In genomic region chr17:35605753-35606152, GRCh38 we compare ENCODE assay signal across 26 cellular contexts. TPM values are rescaled to one million over a fixed set of nuclear protein-coding genes. Genes with fewer than 3 reads are reported as not detected.
DNase-seq lines count a peak whose midpoint lies in the region; ATAC-seq, FAIRE-seq and TF ChIP-seq lines count a peak whose summit lies in the region.
"Had no signal": no experiment of that assay in that cellular context is flagged by ENCODE, and none has a peak within 500 bp of the region (broad histone marks: within the 10 kb centered on the region; RNA-seq: fewer than 3 reads in every experiment).

No MANE protein-coding gene starts in this region.

- no peaks in the 10 kb centered on the region for H3K9me3 Mint-ChIP-seq in central memory CD8-positive, alpha-beta T cell
- H3K9me3 Mint-ChIP-seq: activated CD4-positive, alpha-beta memory T cell treated with anti-CD3 and anti-CD28 coated beads, Interleukin-2, amount 10 ng/mL, durations not matched to agents 7 days and 5 days; dendritic cell treated with granulocyte-macrophage colony-stimulating factor and Interleukin-4, amounts not matched to agents 40 ng/mL and 50 ng/mL, for 4 days; stimulated activated naive B cell treated with anti-CD40 and anti-IgM and Interleukin-4, amounts not matched to agents 10 μg/mL and 1 μg/mL and 100 μg/mL, for 72 hours had no signal

- H3K79me1 ChIP-seq in IMR-90 (ENCODE audit: low read depth in 1 of 2, low read length in 2 of 2) (peaks cover 26 to 32% of the 10 kb centered on the region in 2 experiments), neuronal stem cell (ENCODE audit: low read depth, low read length) (peaks cover 3% of the 10 kb centered on the region)

- peak overlapping the region; percentile 69 for H2BK5ac ChIP-seq in IMR-90 (ENCODE audit: low read depth, low read length, poor library complexity, severe bottlenecking)
- H2BK5ac ChIP-seq in neuronal stem cell (ENCODE audit: low read length) = no peak overlapping the region

- no peak overlapping the region for H3K9ac ChIP-seq in IMR-90 (ENCODE audit: low read depth, low read length)
- H3K9ac ChIP-seq in keratinocyte (ENCODE audit: control insufficient read depth, extremely low read depth, insufficient read depth, low read length) = no peak overlapping the region
- no peak overlapping the region for H3K9ac ChIP-seq in neuronal stem cell (ENCODE audit: low read depth, low read length, poor library complexity)

- no peaks in the 10 kb centered on the region for H3K27me3 ChIP-seq in IMR-90 (ENCODE audit: control insufficient read depth, insufficient read depth, low read length)
- no peaks in the 10 kb centered on the region for H3K27me3 ChIP-seq in keratinocyte (ENCODE audit: control insufficient read depth, extremely low read depth, insufficient read depth, low read length)
- H3K27me3 ChIP-seq in neuronal stem cell (ENCODE audit: control insufficient read depth in 3 of 3, insufficient read depth in 3 of 3, low read depth in 1 of 3, low read length in 3 of 3) = no peaks in the 10 kb centered on the region
- H3K27me3 ChIP-seq: tibial artery had no signal

- H3K36me3 Mint-ChIP-seq in central memory CD8-positive, alpha-beta T cell (ENCODE audit: insufficient read depth) = peaks cover 58% of the 10 kb centered on the region

- H3K27ac ChIP-seq in IMR-90 (ENCODE audit: insufficient read depth, low read length) (peak overlapping the region; percentile 40; the same call in 1 of the 2 replicates), keratinocyte (ENCODE audit: control insufficient read depth, insufficient read depth, low read length) (no peak overlapping the region), neuronal stem cell (replicated peaks; ENCODE audit: low read length) (no peak overlapping the region)
- H3K27ac ChIP-seq: psoas muscle, tibial artery had no signal

- CTCF ChIA-PET in IMR-90 (lab: Yijun Ruan, JAX) = interaction anchor here (0.7 kb wide), 1 partner anchor 20 kb away, joined by 3 read pairs; no protein-coding TSS in a partner anchor

- no peak overlapping the region for H3K56ac ChIP-seq in IMR-90 (ENCODE audit: extremely low read depth, insufficient read depth, low read length)

- ATAC-seq in IMR-90 (ENCODE audit: low read depth) = peak; percentile 81
- ATAC-seq in central memory CD8-positive, alpha-beta T cell (replicated peaks; ENCODE audit: extremely low read depth, poor library complexity, severe bottlenecking) = no peak
- ATAC-seq in activated CD4-positive, CD25-positive, alpha-beta regulatory T cell treated with anti-CD3 and anti-CD28 coated beads, Interleukin-2, amount 50 U/mL, for 24 hours = no peak
- ATAC-seq: psoas muscle; stimulated activated naive B cell treated with anti-CD40 and anti-IgM and Interleukin-4, amounts not matched to agents 10 μg/mL and 1 μg/mL and 100 μg/mL, for 72 hours had no signal

- TF ChIP-seq POLR2A in IMR-90 (IDR thresholded peaks at IDR 0.05; ENCODE audit: low read depth, low read length) = no peak

- no peak overlapping the region for H4K91ac ChIP-seq in IMR-90 (ENCODE audit: insufficient read depth, low read depth, low read length)
- H4K91ac ChIP-seq in neuronal stem cell (ENCODE audit: low read depth, low read length, poor library complexity) = no peak overlapping the region

- peaks cover 8% of the 10 kb centered on the region for H3K79me2 ChIP-seq in keratinocyte (ENCODE audit: control insufficient read depth, insufficient read depth, low read length)

- H2BK20ac ChIP-seq in IMR-90 (ENCODE audit: low read depth, low read length) = no peak overlapping the region

- DNase-seq in Ammon's horn (ENCODE audit: low spot score) (peak; percentile 5), IMR-90 (peak; percentile 73), keratinocyte (ENCODE audit: low read depth, low spot score) (no peak), hippocampal formation (lab: John Stamatoyannopoulos, UW) (no peak), neuronal stem cell (ENCODE audit: low spot score) (no peak), NCI-H2227 (lab: John Stamatoyannopoulos, UW; ENCODE audit: unreplicated experiment) (no peak)
- no peak for DNase-seq in central memory CD8-positive, alpha-beta T cell (ENCODE audit: low spot score in 2 of 2)
- DNase-seq: activated CD4-positive, alpha-beta memory T cell treated with anti-CD3 and anti-CD28 coated beads, Interleukin-2, amount 10 ng/mL, durations not matched to agents 7 days and 5 days; activated CD4-positive, CD25-positive, alpha-beta regulatory T cell; activated gamma-delta T cell; C1 segment of cervical spinal cord; H7; KG1; kidney; MV-4-11; NCI-H1694 treated with DMSO at 0.1 percent for 48 hours; NCI-H748 treated with DMSO at 0.1 percent for 48 hours; psoas muscle; small intestine; stimulated activated CD4-positive, alpha-beta T cell treated with anti-CD3 and anti-CD28 coated beads, Interleukin-2, amount 100 ng/mL, for 48 hours; stimulated activated naive B cell treated with anti-CD40 and anti-IgM and Interleukin-4, amounts not matched to agents 10 μg/mL and 1 μg/mL and 100 μg/mL, for 72 hours; tibial artery had no signal

- no peak for TF ChIP-seq RAD21 in IMR-90 (IDR thresholded peaks at IDR 0.05; ENCODE audit: low read length)

- H4K5ac ChIP-seq in IMR-90 (ENCODE audit: low read depth, low read length) = peak overlapping the region; percentile 35; the same call in 1 of the 2 replicates

- no peak overlapping the region for H3K14ac ChIP-seq in IMR-90 (replicated peaks; ENCODE audit: low read depth, low read length)
- H3K14ac ChIP-seq in neuronal stem cell (ENCODE audit: low read length) = no peak overlapping the region

- FAIRE-seq in keratinocyte (lab: Jason Lieb, UNC) = peak; percentile 48
- FAIRE-seq: endothelial cell of umbilical vein, kidney, small intestine had no signal

- no peak overlapping the region for H2AK9ac ChIP-seq in IMR-90 (replicated peaks; ENCODE audit: low read depth, low read length, poor library complexity)

- peaks cover 29% of the 10 kb centered on the region for H3K36me3 ChIP-seq in IMR-90 (ENCODE audit: control insufficient read depth, insufficient read depth, low read length)
- peaks cover 22 to 28% of the 10 kb centered on the region in 2 experiments for H3K36me3 ChIP-seq in keratinocyte (ENCODE audit: control insufficient read depth in 2 of 2, extremely low read depth in 1 of 2, insufficient read depth in 2 of 2, low read length in 2 of 2)
- H3K36me3 ChIP-seq in neuronal stem cell (replicated peaks in 1 of 2; ENCODE audit: control insufficient read depth in 2 of 2, insufficient read depth in 2 of 2, low read length in 2 of 2) = peaks cover 11 to 93% of the 10 kb centered on the region in 2 donors

- no peak overlapping the region for H3K4me3 Mint-ChIP-seq in central memory CD8-positive, alpha-beta T cell
- H3K4me3 Mint-ChIP-seq: activated CD4-positive, alpha-beta memory T cell treated with anti-CD3 and anti-CD28 coated beads, Interleukin-2, amount 10 ng/mL, durations not matched to agents 7 days and 5 days; dendritic cell treated with granulocyte-macrophage colony-stimulating factor and Interleukin-4, amounts not matched to agents 40 ng/mL and 50 ng/mL, for 4 days; stimulated activated naive B cell treated with anti-CD40 and anti-IgM and Interleukin-4, amounts not matched to agents 10 μg/mL and 1 μg/mL and 100 μg/mL, for 72 hours had no signal

- in situ Hi-C loops in IMR-90 (cut with MboI; ENCODE audit: low sequenced_read_pairs) = no loop called here

- peak overlapping the region; percentile 74 for H3K27ac Mint-ChIP-seq in central memory CD8-positive, alpha-beta T cell (ENCODE audit: low read depth)

- no peaks in the 10 kb centered on the region for H3K27me3 Mint-ChIP-seq in central memory CD8-positive, alpha-beta T cell
- H3K27me3 Mint-ChIP-seq: activated CD4-positive, alpha-beta memory T cell treated with anti-CD3 and anti-CD28 coated beads, Interleukin-2, amount 10 ng/mL, durations not matched to agents 7 days and 5 days; dendritic cell treated with granulocyte-macrophage colony-stimulating factor and Interleukin-4, amounts not matched to agents 40 ng/mL and 50 ng/mL, for 4 days; stimulated activated naive B cell treated with anti-CD40 and anti-IgM and Interleukin-4, amounts not matched to agents 10 μg/mL and 1 μg/mL and 100 μg/mL, for 72 hours had no signal

- H2BK12ac ChIP-seq in neuronal stem cell (ENCODE audit: low read length) = no peak overlapping the region

- POLR2A ChIA-PET in IMR-90 (lab: Charles Lee; ENCODE audit: unreplicated experiment) = interaction anchor here (0.6 kb wide), 1 partner anchor 14 kb away, joined by 6 read pairs; no protein-coding TSS in a partner anchor

- H3K4me2 ChIP-seq in IMR-90 (ENCODE audit: low read depth, low read length) (peak overlapping the region; percentile 52; the same call in 1 of the 2 replicates), keratinocyte (ENCODE audit: control insufficient read depth, extremely low read depth, insufficient read depth, low read depth, low read length) (no peak overlapping the region), neuronal stem cell (ENCODE audit: insufficient read depth, low read length, poor library complexity, severe bottlenecking) (no peak overlapping the region)

- peak overlapping the region; percentile 63; the same call in 1 of the 2 replicates for H3K18ac ChIP-seq in IMR-90 (ENCODE audit: low read depth, low read length)
- no peak overlapping the region for H3K18ac ChIP-seq in neuronal stem cell (ENCODE audit: low read length)

- peaks cover 10% of the 10 kb centered on the region for H3K4me1 ChIP-seq in IMR-90 (ENCODE audit: control insufficient read depth, insufficient read depth, low read length)
- H3K4me1 ChIP-seq in keratinocyte (ENCODE audit: control insufficient read depth, extremely low read depth, insufficient read depth, low read length) = no peaks in the 10 kb centered on the region
- H3K4me1 ChIP-seq in neuronal stem cell (ENCODE audit: control insufficient read depth in 2 of 2, insufficient read depth in 1 of 2, low read depth in 1 of 2, low read length in 2 of 2) = no peaks in the 10 kb centered on the region
- H3K4me1 ChIP-seq: psoas muscle, tibial artery had no signal

- H3K23ac ChIP-seq in IMR-90 (ENCODE audit: low read depth, low read length) = no peak overlapping the region
- H3K23ac ChIP-seq in neuronal stem cell (ENCODE audit: low read depth, low read length, poor library complexity) = no peak overlapping the region

- dilution Hi-C loops in IMR-90 (cut with HindIII; ENCODE audit: low sequenced_read_pairs, unreplicated experiment) = no loop called here
- dilution Hi-C loops in keratinocyte (cut with MboI; ENCODE audit: extremely low pct_ligation_motif_present, low sequenced_read_pairs) = no loop called here

- 0 out of 4 replicates have a peak overlapping the region, but pooled peaks of 1 of the 2 experiments have one; percentile 1 for H4K8ac ChIP-seq in IMR-90 (ENCODE audit: low read depth in 2 of 2, low read length in 2 of 2)
- H4K8ac ChIP-seq in neuronal stem cell (ENCODE audit: low read depth, low read length) = no peak overlapping the region

- intact Hi-C loops in IMR-90 (cut with micrococcal nuclease) = no loop called here

- no peak overlapping the region for H2BK15ac ChIP-seq in IMR-90 (ENCODE audit: low read depth, low read length)
- H2BK15ac ChIP-seq in neuronal stem cell (ENCODE audit: low read length) = no peak overlapping the region

- TF ChIP-seq CTCF in IMR-90 (conservative IDR thresholded peaks at IDR 0.05; ENCODE audit: low read depth, low read length) (no peak), keratinocyte (optimal IDR thresholded peaks at IDR 0.05 in 1 of 3, IDR thresholded peaks at IDR 0.05 in 1 of 3, conservative IDR thresholded peaks at IDR 0.05 in 1 of 3; ENCODE audit: extremely low read depth in 1 of 3, insufficient read depth in 2 of 3, low read length in 3 of 3) (no peak)

- H3K9me3 ChIP-seq in IMR-90 (ENCODE audit: control insufficient read depth, insufficient read depth, low read length) (no peaks in the 10 kb centered on the region), keratinocyte (ENCODE audit: control insufficient read depth, low read depth, low read length) (no peaks in the 10 kb centered on the region), neuronal stem cell (replicated peaks in 1 of 2; ENCODE audit: control insufficient read depth in 2 of 2, insufficient read depth in 1 of 2, low read depth in 1 of 2, low read length in 2 of 2) (no peaks in the 10 kb centered on the region)
- H3K9me3 ChIP-seq: psoas muscle, tibial artery had no signal

- H2AK5ac ChIP-seq in IMR-90 (ENCODE audit: low read depth, low read length) (no peak overlapping the region), neuronal stem cell (ENCODE audit: low read depth, low read length) (no peak overlapping the region)

- no TSS peak for BruUV-seq in IMR-90 (replicated peaks; lab: Mats Ljungman, UMichigan)

- peaks cover 5% of the 10 kb centered on the region for H3K4me1 Mint-ChIP-seq in central memory CD8-positive, alpha-beta T cell
- H3K4me1 Mint-ChIP-seq: stimulated activated naive B cell treated with anti-CD40 and anti-IgM and Interleukin-4, amounts not matched to agents 10 μg/mL and 1 μg/mL and 100 μg/mL, for 72 hours had no signal

- H3K4me3 ChIP-seq in IMR-90 (ENCODE audit: insufficient read depth, low read depth, low read length) (no peak overlapping the region), keratinocyte (ENCODE audit: control insufficient read depth in 2 of 3, extremely low read depth in 1 of 3, insufficient read depth in 2 of 3, low read depth in 1 of 3, low read length in 3 of 3) (no peak overlapping the region), neuronal stem cell (ENCODE audit: low read length in 2 of 2) (no peak overlapping the region)
- H3K4me3 ChIP-seq: lung, psoas muscle, tibial artery had no signal

- 100% methylated on average over 1 of the region's 1 CpG; no CpG with 5 or more reads in 1 of the 2 experiments for WGBS in IMR-90 (ENCODE audit: extremely low coverage in 2 of 2, insufficient read length in 1 of 2), 2 experiments
- no CpG with 5 or more reads among the region's 1 CpG for WGBS in neuronal stem cell (ENCODE audit: extremely low coverage in 2 of 2, insufficient read length in 2 of 2, insufficient replicate concordance in 1 of 2), 2 donors

- 0 out of 2 replicates have a peak, but pooled peaks cover 5% of the 10 kb centered on the region for H3K9me1 ChIP-seq in IMR-90 (ENCODE audit: insufficient read depth, low read length)
- no peaks in the 10 kb centered on the region for H3K9me1 ChIP-seq in keratinocyte (ENCODE audit: control insufficient read depth, extremely low read depth, insufficient read depth, low read length)

- H2AFZ ChIP-seq in IMR-90 (replicated peaks; ENCODE audit: low read length, poor library complexity) (no peak overlapping the region), keratinocyte (ENCODE audit: control insufficient read depth, low read length) (no peak overlapping the region), neuronal stem cell (ENCODE audit: low read length) (no peak overlapping the region)

- H4K20me1 ChIP-seq in IMR-90 (ENCODE audit: insufficient read depth, low read length) = no peaks in the 10 kb centered on the region
- H4K20me1 ChIP-seq in keratinocyte (ENCODE audit: control insufficient read depth, extremely low read depth, insufficient read depth, low read length) = peaks cover 4% of the 10 kb centered on the region

- H3K4ac ChIP-seq in IMR-90 (ENCODE audit: low read depth, low read length) (no peak overlapping the region), neuronal stem cell (ENCODE audit: low read length) (no peak overlapping the region)

- H2BK120ac ChIP-seq in IMR-90 (ENCODE audit: low read depth, low read length) = no peak overlapping the region
- H2BK120ac ChIP-seq in neuronal stem cell (ENCODE audit: low read depth, low read length) = no peak overlapping the region

RNA-seq across cellular contexts. Expression of gene AP2B1, which starts 18.6 kb away (rescaled TPM):
- total RNA-seq in IMR-90 (2012; rRNA removed) = 95.3 and 125 TPM in 2 replicates
- 96.5 and 102 TPM in 2 replicates for polyA plus RNA-seq in IMR-90 (2012; rRNA removed)
- 40.5 and 46.9 TPM in 2 replicates for polyA plus RNA-seq in IMR-90 (2012; cell fraction: cytosol; rRNA removed)
- 19.8 and 78.9 TPM in 2 replicates for polyA plus RNA-seq in IMR-90 (2012; cell fraction: nucleus; rRNA removed; ENCODE audit: low replicate concordance)
- 151 to 209 TPM (median 189 TPM) in 3 replicates for polyA plus RNA-seq in keratinocyte
- 75.5 TPM for polyA plus RNA-seq in keratinocyte (2011; ENCODE audit: low read depth)
- polyA plus RNA-seq in keratinocyte (2011; cell fraction: cytosol; rRNA removed) = 159 and 240 TPM in 2 replicates
- 144 and 149 TPM in 2 replicates for polyA plus RNA-seq in keratinocyte (2011; cell fraction: nucleus; rRNA removed)
- polyA plus RNA-seq in keratinocyte (2012; ENCODE audit: low replicate concordance) = 42.0 and 163 TPM in 2 replicates
- 179 to 376 TPM (median 320 TPM) in 3 replicates for polyA minus RNA-seq in keratinocyte
- 215 TPM for polyA minus RNA-seq in keratinocyte (2011; cell fraction: cytosol; rRNA and poly(A)+ RNA removed)
- polyA minus RNA-seq in keratinocyte (2011; cell fraction: nucleus; rRNA and poly(A)+ RNA removed) = 98.2 and 178 TPM in 2 replicates
- 69.1 TPM for polyA plus RNA-seq in neuronal stem cell (2013, experiment 1 of 2)
- polyA plus RNA-seq in neuronal stem cell (2013, experiment 2 of 2) = 68.7 TPM

RNA-seq across cellular contexts. Expression of gene PEX12, which starts 27.4 kb away (rescaled TPM):
- 6.7 and 7.9 TPM in 2 replicates for total RNA-seq in IMR-90 (2012; rRNA removed)
- polyA plus RNA-seq in IMR-90 (2012; rRNA removed) = 4.5 and 4.6 TPM in 2 replicates
- 1.8 and 3.7 TPM in 2 replicates for polyA plus RNA-seq in IMR-90 (2012; cell fraction: cytosol; rRNA removed)
- polyA plus RNA-seq in IMR-90 (2012; cell fraction: nucleus; rRNA removed; ENCODE audit: low replicate concordance) = 0.75 and 1.7 TPM in 2 replicates
- polyA plus RNA-seq in keratinocyte = 6.4 to 7.7 TPM (median 6.9 TPM) in 3 replicates
- polyA plus RNA-seq in keratinocyte (2011; ENCODE audit: low read depth) = 4.7 TPM
- 3.0 and 5.2 TPM in 2 replicates for polyA plus RNA-seq in keratinocyte (2011; cell fraction: cytosol; rRNA removed)
- polyA plus RNA-seq in keratinocyte (2011; cell fraction: nucleus; rRNA removed) = 8.5 and 10.6 TPM in 2 replicates
- 3.9 and 5.2 TPM in 2 replicates for polyA plus RNA-seq in keratinocyte (2012; ENCODE audit: low replicate concordance)
- polyA minus RNA-seq in keratinocyte = 4.3 to 7.0 TPM (median 5.8 TPM) in 3 replicates
- 4.0 TPM for polyA minus RNA-seq in keratinocyte (2011; cell fraction: cytosol; rRNA and poly(A)+ RNA removed)
- 3.6 and 5.2 TPM in 2 replicates for polyA minus RNA-seq in keratinocyte (2011; cell fraction: nucleus; rRNA and poly(A)+ RNA removed)
- 4.2 TPM for polyA plus RNA-seq in neuronal stem cell (2013, experiment 1 of 2)
- 4.4 TPM for polyA plus RNA-seq in neuronal stem cell (2013, experiment 2 of 2)

RNA-seq across cellular contexts. Expression of gene SLFN14, which starts 45.1 kb away (rescaled TPM):
- not detected in 2 replicates for total RNA-seq in IMR-90 (2012; rRNA removed)
- polyA plus RNA-seq in IMR-90 (2012; rRNA removed) = not detected in 2 replicates
- not detected in 2 replicates for polyA plus RNA-seq in IMR-90 (2012; cell fraction: cytosol; rRNA removed)
- not detected in 2 replicates for polyA plus RNA-seq in IMR-90 (2012; cell fraction: nucleus; rRNA removed; ENCODE audit: low replicate concordance)
- not detected in 3 replicates for polyA plus RNA-seq in keratinocyte
- not detected for polyA plus RNA-seq in keratinocyte (2011; ENCODE audit: low read depth)
- polyA plus RNA-seq in keratinocyte (2011; cell fraction: cytosol; rRNA removed) = not detected in 2 replicates
- polyA plus RNA-seq in keratinocyte (2011; cell fraction: nucleus; rRNA removed) = not detected in 2 replicates
- not detected in 2 replicates for polyA plus RNA-seq in keratinocyte (2012; ENCODE audit: low replicate concordance)
- polyA minus RNA-seq in keratinocyte = not detected in 3 replicates
- not detected for polyA minus RNA-seq in keratinocyte (2011; cell fraction: cytosol; rRNA and poly(A)+ RNA removed)
- not detected in 2 replicates for polyA minus RNA-seq in keratinocyte (2011; cell fraction: nucleus; rRNA and poly(A)+ RNA removed)
- polyA plus RNA-seq in neuronal stem cell (2013, experiment 1 of 2) = not detected
- not detected for polyA plus RNA-seq in neuronal stem cell (2013, experiment 2 of 2)
- total RNA-seq: activated CD4-positive, alpha-beta memory T cell treated with anti-CD3 and anti-CD28 coated beads, Interleukin-2, amount 10 ng/mL, durations not matched to agents 7 days and 5 days; endothelial cell of umbilical vein; H7 had no signal
- polyA plus RNA-seq: endothelial cell of umbilical vein, small intestine had no signal

Comparison
In these comparisons a context has a peak if more than half of its experiments do, and no peak if none do; other contexts are left out.
1. DNase-seq: peak in Ammon's horn (single experiment) and IMR-90 (single experiment); none in central memory CD8-positive, alpha-beta T cell (0 of 2), keratinocyte (single experiment), hippocampal formation (0 of 2), neuronal stem cell (single experiment) and NCI-H2227 (single experiment).